Comparison of ENCODE assay signal across 14 cellular contexts in genomic region chr11:96254854-96255253, GRCh38.
DNase-seq lines count a peak whose midpoint lies in the region; ATAC-seq and TF ChIP-seq lines count a peak whose summit lies in the region.
"Had no signal": no experiment of that assay in that cellular context is flagged by ENCODE, and none has a peak within 500 bp of the region (broad histone marks: within the 10 kb centered on the region; RNA-seq: fewer than 3 reads in every experiment).

No MANE protein-coding gene starts in this region.

- H3K4me1 ChIP-seq in right lobe of liver (peaks cover 0 to 17% (median 0%) of the 10 kb centered on the region in 4 donors), suprapubic skin (peaks cover 67% of the 10 kb centered on the region)

- no peaks in the 10 kb centered on the region for H3K27me3 ChIP-seq in right lobe of liver
- H3K27me3 ChIP-seq in suprapubic skin: no peaks in the 10 kb centered on the region
- H3K27me3 ChIP-seq: thyroid gland had no signal

- TF ChIP-seq POLR2A in right lobe of liver (IDR thresholded peaks at IDR 0.05): no peak
- TF ChIP-seq POLR2A in suprapubic skin (IDR thresholded peaks at IDR 0.05): no peak

- H3K36me3 ChIP-seq in right lobe of liver: no peaks in the 10 kb centered on the region
- no peaks in the 10 kb centered on the region for H3K36me3 ChIP-seq in suprapubic skin
- H3K36me3 ChIP-seq: thyroid gland had no signal

- peak overlapping the region; percentile 50 for H3K4me3 Mint-ChIP-seq in activated naive CD4-positive, alpha-beta T cell treated with anti-CD3 and anti-CD28 coated beads for 36 hours
- H3K4me3 Mint-ChIP-seq in activated CD8-positive, alpha-beta T cell treated with anti-CD3 and anti-CD28 coated beads for 36 hours: peak overlapping the region; percentile 54

- peaks cover 30% of the 10 kb centered on the region for H3K36me3 Mint-ChIP-seq in activated naive CD4-positive, alpha-beta T cell treated with anti-CD3 and anti-CD28 coated beads for 36 hours (ENCODE audit: low read depth)
- peaks cover 38% of the 10 kb centered on the region for H3K36me3 Mint-ChIP-seq in activated CD8-positive, alpha-beta T cell treated with anti-CD3 and anti-CD28 coated beads for 36 hours (ENCODE audit: low read depth)

- no peaks in the 10 kb centered on the region for H3K9me3 Mint-ChIP-seq in activated naive CD4-positive, alpha-beta T cell treated with anti-CD3 and anti-CD28 coated beads for 36 hours
- H3K9me3 Mint-ChIP-seq in activated CD8-positive, alpha-beta T cell treated with anti-CD3 and anti-CD28 coated beads for 36 hours: peaks cover 3% of the 10 kb centered on the region

- peaks cover 89% of the 10 kb centered on the region for H3K4me1 Mint-ChIP-seq in activated naive CD4-positive, alpha-beta T cell treated with anti-CD3 and anti-CD28 coated beads for 36 hours (ENCODE audit: low read depth)
- peaks cover 84% of the 10 kb centered on the region for H3K4me1 Mint-ChIP-seq in activated CD8-positive, alpha-beta T cell treated with anti-CD3 and anti-CD28 coated beads for 36 hours (ENCODE audit: low read depth)

- no peak for TF ChIP-seq EP300 in suprapubic skin (IDR thresholded peaks at IDR 0.05)

- ATAC-seq in activated CD8-positive, alpha-beta T cell treated with anti-CD3 and anti-CD28 coated beads for 36 hours: no peak
- no peak for ATAC-seq in right lobe of liver
- ATAC-seq in HG03108 (IDR thresholded peaks at IDR 0.05; ENCODE audit: unreplicated experiment): no peak

- POLR2A ChIA-PET in activated CD8-positive, alpha-beta T cell treated with anti-CD3 and anti-CD28 coated beads for 36 hours (lab: Charles Lee): interaction anchor here (1.0 to 1.5 kb wide), 6 partner anchors 13 to 88 kb away, joined by 3 to 4 read pairs (median 3); partner anchors contain the start of gene MAML2

- intact Hi-C loops in activated naive CD4-positive, alpha-beta T cell treated with anti-CD3 and anti-CD28 coated beads for 36 hours (cut with micrococcal nuclease): loop anchor here (1.0 to 5.0 kb wide), 3 partner anchors 9 to 243 kb away; partner anchors contain the start of gene JRKL
- intact Hi-C loops in activated CD8-positive, alpha-beta T cell treated with anti-CD3 and anti-CD28 coated beads for 36 hours (cut with micrococcal nuclease): loop anchor here (5.0 kb wide), 1 partner anchor 48 kb away; no protein-coding TSS in a partner anchor
- intact Hi-C loops in right lobe of liver (cut with DNase I): no loop called here

- H3K27ac ChIP-seq in right lobe of liver: peak overlapping the region in 2 of 3 donors; percentile 12 to 18
- no peak overlapping the region for H3K27ac ChIP-seq in suprapubic skin

- 55% methylated on average over 8 of the region's 8 CpGs for WGBS in right lobe of liver (ENCODE audit: insufficient coverage, low coverage, low lambda C conversion rate, missing lambda C conversion rate)
- 54% methylated on average over 8 of the region's 8 CpGs for WGBS in suprapubic skin

- no peak for DNase-seq in activated naive CD4-positive, alpha-beta T cell treated with anti-CD3 and anti-CD28 coated beads for 36 hours
- DNase-seq in activated naive CD4-positive, alpha-beta T cell treated with anti-CD3 and anti-CD28 coated beads, Interleukin-2, amount 50 U/mL, for 16 hours: no peak
- DNase-seq in activated CD8-positive, alpha-beta T cell treated with anti-CD3 and anti-CD28 coated beads for 36 hours: peak; percentile 22
- no peak for DNase-seq in right lobe of liver
- DNase-seq in suprapubic skin (ENCODE audit: low spot score in 2 of 2): no peak
- no peak for DNase-seq in activated CD4-positive, alpha-beta T cell treated with anti-CD3 and anti-CD28 coated beads, Interleukin-2, amount 50 U/mL, for 1 hour
- DNase-seq in T-helper 9 cell: no peak
- DNase-seq: activated CD4-positive, alpha-beta T cell treated with anti-CD3 and anti-CD28 coated beads for 1 hour; effector CD8-positive, alpha-beta T cell; glutamatergic neuron; NCI-H1048; NCI-H446; thyroid gland had no signal

- H3K9me3 ChIP-seq in right lobe of liver (no peaks in the 10 kb centered on the region), suprapubic skin (no peaks in the 10 kb centered on the region)
- H3K9me3 ChIP-seq: thyroid gland had no signal

- TF ChIP-seq CTCF in activated CD8-positive, alpha-beta T cell treated with anti-CD3 and anti-CD28 coated beads for 36 hours (IDR thresholded peaks at IDR 0.05): no peak
- TF ChIP-seq CTCF in right lobe of liver (IDR thresholded peaks at IDR 0.05) (no peak), suprapubic skin (IDR thresholded peaks at IDR 0.05) (no peak)

- no peaks in the 10 kb centered on the region for H3K27me3 Mint-ChIP-seq in activated naive CD4-positive, alpha-beta T cell treated with anti-CD3 and anti-CD28 coated beads for 36 hours (ENCODE audit: low read depth)
- no peaks in the 10 kb centered on the region for H3K27me3 Mint-ChIP-seq in activated CD8-positive, alpha-beta T cell treated with anti-CD3 and anti-CD28 coated beads for 36 hours

- H3K4me3 ChIP-seq in right lobe of liver (no peak overlapping the region), suprapubic skin (peak overlapping the region; percentile 13)
- H3K4me3 ChIP-seq: thyroid gland had no signal

- peak overlapping the region; percentile 77 for H3K27ac Mint-ChIP-seq in activated naive CD4-positive, alpha-beta T cell treated with anti-CD3 and anti-CD28 coated beads for 36 hours
- peak overlapping the region; percentile 90 for H3K27ac Mint-ChIP-seq in activated CD8-positive, alpha-beta T cell treated with anti-CD3 and anti-CD28 coated beads for 36 hours

- CTCF ChIA-PET in activated naive CD4-positive, alpha-beta T cell treated with anti-CD3 and anti-CD28 coated beads for 36 hours (lab: Charles Lee): interaction anchor here (0.6 to 2.7 kb wide), 5 partner anchors 31 to 241 kb away, joined by 3 to 13 read pairs (median 3); partner anchors contain the start of gene MAML2
- CTCF ChIA-PET in activated CD8-positive, alpha-beta T cell treated with anti-CD3 and anti-CD28 coated beads for 36 hours (lab: Charles Lee): interaction anchor here (0.9 to 3.4 kb wide), 6 partner anchors 12 to 220 kb away, joined by 3 to 35 read pairs (median 4); partner anchors contain the start of gene MAML2

Comparison
In these comparisons a context has a peak if more than half of its experiments do, and no peak if none do; other contexts are left out.
1. intact Hi-C loops: an anchor here in activated naive CD4-positive, alpha-beta T cell treated with anti-CD3 and anti-CD28 coated beads for 36 hours (1.0 to 5.0 kb wide) and activated CD8-positive, alpha-beta T cell treated with anti-CD3 and anti-CD28 coated beads for 36 hours (5.0 kb wide); none called in right lobe of liver.